Comparison of ENCODE assay signal across 22 cellular contexts in the genomic region with DNA sequence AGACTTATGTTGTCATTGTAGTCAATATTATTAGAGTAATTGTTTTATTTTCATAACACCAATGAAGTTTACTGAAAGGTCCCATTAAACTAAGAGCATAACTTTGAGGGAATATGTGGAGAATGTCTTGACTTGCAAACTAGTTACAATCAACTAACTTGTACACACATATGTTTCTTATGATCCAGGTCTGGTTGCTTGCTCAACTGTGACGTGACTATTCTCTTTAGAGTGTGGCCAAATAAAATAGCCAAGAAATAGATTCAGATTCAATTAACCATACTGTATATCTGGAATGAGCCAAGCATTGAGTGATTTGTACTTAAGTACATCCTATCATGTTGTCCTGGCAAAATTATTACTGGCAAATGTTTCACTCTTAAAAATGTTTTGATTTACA.
"Had no signal": no experiment of that assay in that cellular context is flagged by ENCODE, and none has a peak within 500 bp of the region (broad histone marks: within the 10 kb centered on the region; RNA-seq: fewer than 3 reads in every experiment).

No MANE protein-coding gene starts in this region.

- H3K27me3 Mint-ChIP-seq: dendritic cell treated with granulocyte-macrophage colony-stimulating factor and Interleukin-4, amounts not matched to agents 40 ng/mL and 50 ng/mL, for 4 days; effector memory CD8-positive, alpha-beta T cell; naive B cell; stimulated activated naive B cell treated with anti-CD40 and anti-IgM and Interleukin-4, amounts not matched to agents 10 μg/mL and 1 μg/mL and 100 μg/mL, for 72 hours; stimulated activated naive CD8-positive, alpha-beta T cell treated with anti-CD3 and anti-CD28 coated beads, Interleukin-15, amount 100 ng/mL, for 72 hours had no signal

- H3K4me3 ChIP-seq: esophagus muscularis mucosa, left ventricle myocardium inferior, lower lobe of right lung, psoas muscle, testis, tibial nerve had no signal

- H3K4me3 Mint-ChIP-seq: dendritic cell treated with granulocyte-macrophage colony-stimulating factor and Interleukin-4, amounts not matched to agents 40 ng/mL and 50 ng/mL, for 4 days; effector memory CD8-positive, alpha-beta T cell; immature natural killer cell; naive B cell; nephron; stimulated activated naive B cell treated with anti-CD40 and anti-IgM and Interleukin-4, amounts not matched to agents 10 μg/mL and 1 μg/mL and 100 μg/mL, for 72 hours; stimulated activated naive CD8-positive, alpha-beta T cell treated with anti-CD3 and anti-CD28 coated beads, Interleukin-15, amount 100 ng/mL, for 72 hours had no signal

- ATAC-seq: effector memory CD8-positive, alpha-beta T cell; foreskin keratinocyte; left cardiac atrium; lower lobe of right lung; psoas muscle; sciatic nerve; stimulated activated naive B cell treated with anti-CD40 and anti-IgM and Interleukin-4, amounts not matched to agents 10 μg/mL and 1 μg/mL and 100 μg/mL, for 72 hours; stimulated activated naive CD8-positive, alpha-beta T cell treated with anti-CD3 and anti-CD28 coated beads, Interleukin-15, amount 100 ng/mL, for 72 hours had no signal

- H3K4me1 Mint-ChIP-seq: nephron had no signal

- DNase-seq: cerebellar nuclear complex; effector memory CD8-positive, alpha-beta T cell; foreskin keratinocyte; immature natural killer cell; left cardiac atrium; left ventricle myocardium inferior; lower lobe of right lung; mesenchymal stem cell; midbrain; naive B cell; occipital lobe; psoas muscle; stimulated activated CD4-positive, alpha-beta T cell treated with anti-CD3 and anti-CD28 coated beads, Interleukin-2, amount 100 ng/mL, for 24 hours; stimulated activated CD4-positive, alpha-beta T cell treated with anti-CD3 and anti-CD28 coated beads, Interleukin-4, amount 100 ng/mL, for 4 hours; stimulated activated naive B cell treated with anti-CD40 and anti-IgM and Interleukin-4, amounts not matched to agents 10 μg/mL and 1 μg/mL and 100 μg/mL, for 72 hours; stimulated activated naive CD8-positive, alpha-beta T cell treated with anti-CD3 and anti-CD28 coated beads, Interleukin-15, amount 100 ng/mL, for 72 hours; testis had no signal

- H3K9me3 Mint-ChIP-seq: dendritic cell treated with granulocyte-macrophage colony-stimulating factor and Interleukin-4, amounts not matched to agents 40 ng/mL and 50 ng/mL, for 4 days; effector memory CD8-positive, alpha-beta T cell; immature natural killer cell; stimulated activated naive B cell treated with anti-CD40 and anti-IgM and Interleukin-4, amounts not matched to agents 10 μg/mL and 1 μg/mL and 100 μg/mL, for 72 hours had no signal

- H3K27ac Mint-ChIP-seq: dendritic cell treated with granulocyte-macrophage colony-stimulating factor and Interleukin-4, amounts not matched to agents 40 ng/mL and 50 ng/mL, for 4 days; effector memory CD8-positive, alpha-beta T cell; naive B cell; nephron; stimulated activated naive B cell treated with anti-CD40 and anti-IgM and Interleukin-4, amounts not matched to agents 10 μg/mL and 1 μg/mL and 100 μg/mL, for 72 hours; stimulated activated naive CD8-positive, alpha-beta T cell treated with anti-CD3 and anti-CD28 coated beads, Interleukin-15, amount 100 ng/mL, for 72 hours had no signal
